12 cellular contexts compared by ENCODE assay signal in genomic region chr9:137456061-137456863, GRCh38. TPM values are rescaled to one million over a fixed set of nuclear protein-coding genes. Genes with fewer than 3 reads are reported as not detected.
DNase-seq lines count a peak whose midpoint lies in the region; ATAC-seq and TF ChIP-seq lines count a peak whose summit lies in the region.
"Had no signal": no experiment of that assay in that cellular context is flagged by ENCODE, and none has a peak within 500 bp of the region (broad histone marks: within the 10 kb centered on the region; RNA-seq: fewer than 3 reads in every experiment).

No MANE protein-coding gene starts in this region.

- H3K36me3 ChIP-seq in skeletal muscle satellite cell (ENCODE audit: insufficient read depth, low read length): peaks cover 45% of the 10 kb centered on the region
- H3K36me3 ChIP-seq: uterus had no signal

- no peak for TF ChIP-seq CTCF in activated CD8-positive, alpha-beta T cell treated with anti-CD3 and anti-CD28 coated beads for 36 hours (IDR thresholded peaks at IDR 0.05)

- no peaks in the 10 kb centered on the region for H3K9me3 Mint-ChIP-seq in activated CD8-positive, alpha-beta memory T cell treated with anti-CD3 and anti-CD28 coated beads, Interleukin-2, amount 10 ng/mL, durations not matched to agents 7 days and 5 days (ENCODE audit: low read depth)
- H3K9me3 Mint-ChIP-seq in activated CD8-positive, alpha-beta T cell treated with anti-CD3 and anti-CD28 coated beads for 36 hours: no peaks in the 10 kb centered on the region
- H3K9me3 Mint-ChIP-seq in immature natural killer cell: no peaks in the 10 kb centered on the region

- peaks cover 10% of the 10 kb centered on the region for H3K36me3 Mint-ChIP-seq in activated CD8-positive, alpha-beta memory T cell treated with anti-CD3 and anti-CD28 coated beads, Interleukin-2, amount 10 ng/mL, durations not matched to agents 7 days and 5 days
- H3K36me3 Mint-ChIP-seq in activated CD8-positive, alpha-beta T cell treated with anti-CD3 and anti-CD28 coated beads for 36 hours (ENCODE audit: low read depth): peaks cover 41% of the 10 kb centered on the region
- no peaks in the 10 kb centered on the region for H3K36me3 Mint-ChIP-seq in immature natural killer cell

- no peak for ATAC-seq in activated CD8-positive, alpha-beta memory T cell treated with anti-CD3 and anti-CD28 coated beads, Interleukin-2, amount 10 ng/mL, durations not matched to agents 7 days and 5 days
- no peak for ATAC-seq in activated CD8-positive, alpha-beta T cell treated with anti-CD3 and anti-CD28 coated beads for 36 hours

- no peaks in the 10 kb centered on the region for H3K27me3 ChIP-seq in skeletal muscle satellite cell (ENCODE audit: control insufficient read depth, insufficient read depth, low read length)
- H3K27me3 ChIP-seq: uterus had no signal

- no peak overlapping the region for H3K4me3 Mint-ChIP-seq in activated CD8-positive, alpha-beta memory T cell treated with anti-CD3 and anti-CD28 coated beads, Interleukin-2, amount 10 ng/mL, durations not matched to agents 7 days and 5 days
- peak overlapping the region; percentile 52 for H3K4me3 Mint-ChIP-seq in activated CD8-positive, alpha-beta T cell treated with anti-CD3 and anti-CD28 coated beads for 36 hours
- peak overlapping the region; percentile 27 to 42 (median 30) for H3K4me3 Mint-ChIP-seq in immature natural killer cell

- peak overlapping the region; percentile 99 for H3K4me2 ChIP-seq in skeletal muscle satellite cell (ENCODE audit: low read length)

- H3K4me1 Mint-ChIP-seq in activated CD8-positive, alpha-beta memory T cell treated with anti-CD3 and anti-CD28 coated beads, Interleukin-2, amount 10 ng/mL, durations not matched to agents 7 days and 5 days: peaks cover 35% of the 10 kb centered on the region
- peaks cover 50% of the 10 kb centered on the region for H3K4me1 Mint-ChIP-seq in activated CD8-positive, alpha-beta T cell treated with anti-CD3 and anti-CD28 coated beads for 36 hours (ENCODE audit: low read depth)
- H3K4me1 Mint-ChIP-seq in immature natural killer cell: peaks cover 26 to 49% of the 10 kb centered on the region in 2 donors

- DNase-seq in activated CD8-positive, alpha-beta memory T cell treated with anti-CD3 and anti-CD28 coated beads, Interleukin-2, amount 10 ng/mL, durations not matched to agents 7 days and 5 days: no peak
- DNase-seq in activated CD8-positive, alpha-beta memory T cell treated with anti-CD3 and anti-CD28 coated beads, Interleukin-2, amount 50 U/mL, for 48 hours: no peak
- no peak for DNase-seq in activated CD8-positive, alpha-beta T cell treated with anti-CD3 and anti-CD28 coated beads for 36 hours
- DNase-seq in immature natural killer cell: no peak
- no peak for DNase-seq in COLO829 (ENCODE audit: low spot score)
- DNase-seq in amniotic stem cell (lab: John Stamatoyannopoulos, UW): no peak
- no peak for DNase-seq in SIG-M5 treated with dmso at 0.1 percent for 504 hours (lab: John Stamatoyannopoulos, UW; ENCODE audit: unreplicated experiment)
- DNase-seq: mammary epithelial cell had no signal

- intact Hi-C loops in activated CD8-positive, alpha-beta T cell treated with anti-CD3 and anti-CD28 coated beads for 36 hours (cut with micrococcal nuclease): no loop called here

- H3K4me3 ChIP-seq in skeletal muscle satellite cell (ENCODE audit: low read length): peak overlapping the region; percentile 86
- H3K4me3 ChIP-seq: uterus had no signal

- peak overlapping the region; percentile 90 for H3K9ac ChIP-seq in skeletal muscle satellite cell (ENCODE audit: low read depth, low read length)

- peaks cover 44% of the 10 kb centered on the region for H3K4me1 ChIP-seq in skeletal muscle satellite cell (ENCODE audit: control insufficient read depth, insufficient read depth, low read length)

- H3K27me3 Mint-ChIP-seq in activated CD8-positive, alpha-beta memory T cell treated with anti-CD3 and anti-CD28 coated beads, Interleukin-2, amount 10 ng/mL, durations not matched to agents 7 days and 5 days: no peaks in the 10 kb centered on the region
- no peaks in the 10 kb centered on the region for H3K27me3 Mint-ChIP-seq in activated CD8-positive, alpha-beta T cell treated with anti-CD3 and anti-CD28 coated beads for 36 hours
- peaks cover 0 to 6% (median 4%) of the 10 kb centered on the region in 3 donors for H3K27me3 Mint-ChIP-seq in immature natural killer cell (ENCODE audit: low read depth in 3 of 3)

- H3K9me3 ChIP-seq in skeletal muscle satellite cell (replicated peaks; ENCODE audit: low read length): no peaks in the 10 kb centered on the region
- H3K9me3 ChIP-seq: uterus had no signal

- POLR2A ChIA-PET in activated CD8-positive, alpha-beta T cell treated with anti-CD3 and anti-CD28 coated beads for 36 hours (lab: Charles Lee): interaction anchor here (0.5 to 1.2 kb wide), 2 partner anchors 33 to 251 kb away, joined by 3 to 6 read pairs; partner anchors contain the start of genes EXD3 and NOXA1

- peak overlapping the region; percentile 15 for H3K27ac Mint-ChIP-seq in activated CD8-positive, alpha-beta memory T cell treated with anti-CD3 and anti-CD28 coated beads, Interleukin-2, amount 10 ng/mL, durations not matched to agents 7 days and 5 days
- no peak overlapping the region for H3K27ac Mint-ChIP-seq in activated CD8-positive, alpha-beta T cell treated with anti-CD3 and anti-CD28 coated beads for 36 hours
- peak overlapping the region in 1 of 6 donors; percentile 53 for H3K27ac Mint-ChIP-seq in immature natural killer cell

- CTCF ChIA-PET in activated CD8-positive, alpha-beta memory T cell treated with anti-CD3 and anti-CD28 coated beads, Interleukin-2, amount 10 ng/mL, durations not matched to agents 7 days and 5 days (lab: Charles Lee): interaction anchor here (0.9 kb wide), 1 partner anchor 10 kb away, joined by 5 read pairs; no protein-coding TSS in a partner anchor
- CTCF ChIA-PET in activated CD8-positive, alpha-beta T cell treated with anti-CD3 and anti-CD28 coated beads for 36 hours (lab: Charles Lee): interaction anchor here (2.8 kb wide), 1 partner anchor 12 kb away, joined by 8 read pairs; no protein-coding TSS in a partner anchor

RNA-seq across cellular contexts. Expression of gene NSMF, which starts 2.9 kb away (rescaled TPM):
- 10 to 100 TPM; 35.8 to 42.1 TPM for total RNA-seq in activated CD8-positive, alpha-beta memory T cell treated with anti-CD3 and anti-CD28 coated beads, Interleukin-2, amount 10 ng/mL, durations not matched to agents 7 days and 5 days
- 100 to 1,000 TPM; 112 to 116 TPM for total RNA-seq in activated CD8-positive, alpha-beta T cell treated with anti-CD3 and anti-CD28 coated beads for 36 hours
- polyA plus RNA-seq in immature natural killer cell: 10 to 100 TPM in 1 of 3 donors, 1 to 10 TPM in 2; 9.4 to 14.3 (median 9.6) TPM
- 40.8 and 46.6 TPM in 2 replicates for total RNA-seq in skeletal muscle satellite cell (2012; rRNA removed)

RNA-seq across cellular contexts. Expression of gene ENTPD8, which starts 15.1 kb away (rescaled TPM):
- total RNA-seq in activated CD8-positive, alpha-beta memory T cell treated with anti-CD3 and anti-CD28 coated beads, Interleukin-2, amount 10 ng/mL, durations not matched to agents 7 days and 5 days: not detected
- total RNA-seq in activated CD8-positive, alpha-beta T cell treated with anti-CD3 and anti-CD28 coated beads for 36 hours: not detected
- not detected for polyA plus RNA-seq in immature natural killer cell
- not detected in 2 replicates for total RNA-seq in skeletal muscle satellite cell (2012; rRNA removed)
- total RNA-seq: SK-MEL-5 had no signal

RNA-seq across cellular contexts. Expression of gene NOXA1, which starts 33.1 kb away (rescaled TPM):
- total RNA-seq in activated CD8-positive, alpha-beta memory T cell treated with anti-CD3 and anti-CD28 coated beads, Interleukin-2, amount 10 ng/mL, durations not matched to agents 7 days and 5 days: under 1 TPM; 0.30 to 0.53 TPM
- total RNA-seq in activated CD8-positive, alpha-beta T cell treated with anti-CD3 and anti-CD28 coated beads for 36 hours: under 1 TPM; 0.72 to 0.95 TPM
- 1 to 10 TPM; 1.2 to 2.1 (median 1.4) TPM for polyA plus RNA-seq in immature natural killer cell
- total RNA-seq in skeletal muscle satellite cell (2012; rRNA removed): 0.25 TPM in 1 of 2 replicates, not detected in the other
- total RNA-seq: H4 had no signal

RNA-seq across cellular contexts. Expression of gene EXD3, which starts 33.3 kb away (rescaled TPM):
- 10 to 100 TPM in 1 of 2 experiments, 1 to 10 TPM in 1; 9.2 to 19.8 TPM for total RNA-seq in activated CD8-positive, alpha-beta memory T cell treated with anti-CD3 and anti-CD28 coated beads, Interleukin-2, amount 10 ng/mL, durations not matched to agents 7 days and 5 days
- total RNA-seq in activated CD8-positive, alpha-beta T cell treated with anti-CD3 and anti-CD28 coated beads for 36 hours: 1 to 10 TPM; 8.1 to 9.0 TPM
- 1 to 10 TPM; 1.6 to 6.3 (median 4.3) TPM for polyA plus RNA-seq in immature natural killer cell
- 2.4 and 4.6 TPM in 2 replicates for total RNA-seq in skeletal muscle satellite cell (2012; rRNA removed)
